In the genomic region with DNA sequence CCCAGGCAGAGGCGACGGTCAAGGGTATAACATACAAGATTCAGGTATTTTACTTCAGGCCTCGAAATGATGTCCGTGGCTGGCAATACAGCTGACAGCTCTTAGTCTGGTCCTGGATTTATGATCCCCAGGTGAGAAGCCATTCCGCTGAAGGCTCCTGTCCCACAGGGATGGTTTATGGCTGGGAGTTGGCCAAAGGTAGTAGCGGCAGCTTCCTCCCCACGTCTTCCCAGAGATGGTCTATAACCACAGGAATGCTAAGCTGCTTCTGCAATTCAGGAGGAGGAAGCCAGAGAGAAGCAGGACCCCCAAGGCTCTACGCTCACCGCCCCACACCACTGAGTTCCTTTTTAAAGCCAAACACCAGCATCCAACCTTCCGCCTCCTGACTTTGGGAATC, we compare ENCODE assay signal across 16 cellular contexts. TPM values are rescaled to one million over a fixed set of nuclear protein-coding genes. Genes with fewer than 3 reads are reported as not detected.
DNase-seq lines count a peak whose midpoint lies in the region; ATAC-seq and TF ChIP-seq lines count a peak whose summit lies in the region.
"Had no signal": no experiment of that assay in that cellular context is flagged by ENCODE, and none has a peak within 500 bp of the region (broad histone marks: within the 10 kb centered on the region; RNA-seq: fewer than 3 reads in every experiment).

No MANE protein-coding gene starts in this region.

- WGBS in aorta, 2 donors, result 70 to 73% methylated on average over 10 of the region's 10 CpGs
- 57 to 58% (median 57%) methylated on average over 10 of the region's 10 CpGs for WGBS in psoas muscle, 3 donors

- intact Hi-C loops in aorta (cut with DNase I), result no loop called here
- intact Hi-C loops in psoas muscle (cut with DNase I), result no loop called here

- H3K9me3 ChIP-seq in SK-N-MC (ENCODE audit: low read depth, low read length) (no peaks in the 10 kb centered on the region), aorta (ENCODE audit: control insufficient read depth, low read length) (no peaks in the 10 kb centered on the region), psoas muscle (no peaks in the 10 kb centered on the region)
- H3K9me3 ChIP-seq: BE2C, HAP-1 had no signal

- H3K4me1 ChIP-seq in aorta (ENCODE audit: control insufficient read depth in 1 of 2, insufficient read depth in 2 of 2, low read length in 2 of 2) (no peaks in the 10 kb centered on the region), psoas muscle (no peaks in the 10 kb centered on the region)
- H3K4me1 ChIP-seq: BE2C, HAP-1 had no signal

- peak; percentile 38 for DNase-seq in ELF-1 (ENCODE audit: low read depth, low spot score)
- DNase-seq in SK-N-MC (ENCODE audit: low read depth, low spot score), result no peak
- DNase-seq in left kidney (ENCODE audit: low read depth, low spot score), result peak; percentile 94
- DNase-seq in aorta, result no peak
- DNase-seq in psoas muscle, result no peak
- DNase-seq in AG20443 (ENCODE audit: low spot score), result no peak
- DNase-seq in activated CD4-positive, alpha-beta T cell treated with anti-CD3 and anti-CD28 coated beads, Interleukin-2, amount 50 U/mL, for 1 hour, result no peak
- DNase-seq: BE2C; CD4-positive, alpha-beta memory T cell; DMS153; DND-41; GOT3; HFFc6 had no signal

- H3K27ac ChIP-seq in SK-N-MC (peak overlapping the region; percentile 50; the same call in 1 of the 2 replicates), aorta (ENCODE audit: low read depth in 1 of 2, low read length in 2 of 2) (no peak overlapping the region), psoas muscle (no peak overlapping the region)
- H3K27ac ChIP-seq: C4-2B, HL-60 had no signal

- ATAC-seq in aorta (ENCODE audit: low FRiP score) (no peak), psoas muscle (no peak)

- no peak overlapping the region for H3K9ac ChIP-seq in SK-N-MC (ENCODE audit: insufficient read length)

- TF ChIP-seq CTCF in psoas muscle (IDR thresholded peaks at IDR 0.05), result no peak

- H3K4me3 ChIP-seq in SK-N-MC, result no peak overlapping the region
- no peak overlapping the region for H3K4me3 ChIP-seq in aorta (ENCODE audit: low read length in 2 of 2)
- no peak overlapping the region for H3K4me3 ChIP-seq in psoas muscle
- H3K4me3 ChIP-seq: HAP-1 had no signal

- peaks cover 30% of the 10 kb centered on the region for H3K36me3 ChIP-seq in SK-N-MC (ENCODE audit: insufficient read depth, low read length)
- H3K36me3 ChIP-seq in aorta (ENCODE audit: control insufficient read depth in 1 of 2, insufficient read depth in 2 of 2, low read length in 1 of 2), result no peaks in the 10 kb centered on the region
- no peaks in the 10 kb centered on the region for H3K36me3 ChIP-seq in psoas muscle (ENCODE audit: insufficient read depth in 1 of 2, low read depth in 1 of 2)
- H3K36me3 ChIP-seq: BE2C, HAP-1 had no signal

- H3K27me3 ChIP-seq in aorta (ENCODE audit: control insufficient read depth in 1 of 2, insufficient read depth in 2 of 2, low read length in 1 of 2) (no peaks in the 10 kb centered on the region), psoas muscle (ENCODE audit: insufficient read depth in 3 of 3, low read length in 2 of 3) (peaks cover 0 to 50% (median 14%) of the 10 kb centered on the region in 3 donors)

RNA-seq across cellular contexts. Expression of gene OLFM2, which starts 27.1 kb away (rescaled TPM):
- total RNA-seq in aorta, result 1 to 10 TPM; 3.9 to 4.8 TPM
- 10 to 100 TPM; 13.5 to 14.5 TPM for polyA plus RNA-seq in aorta
- total RNA-seq in psoas muscle, result 1 to 10 TPM in 3 of 4 donors, under 1 TPM in 1; 0.48 to 5.1 (median 1.4) TPM
- polyA plus RNA-seq in psoas muscle, result 1 to 10 TPM in 1 of 3 donors, under 1 TPM in 2; 0.88 to 1.0 (median 0.90) TPM

Comparison
In these comparisons a context has a peak if more than half of its experiments do, and no peak if none do; other contexts are left out.
1. DNase-seq: peak in ELF-1 (single experiment) and left kidney (single experiment); none in SK-N-MC (single experiment), aorta (0 of 2), psoas muscle (0 of 2), AG20443 (single experiment) and activated CD4-positive, alpha-beta T cell treated with anti-CD3 and anti-CD28 coated beads, Interleukin-2, amount 50 U/mL, for 1 hour (single experiment).